ENCODE assay signal across 8 cellular contexts in the genomic region with DNA sequence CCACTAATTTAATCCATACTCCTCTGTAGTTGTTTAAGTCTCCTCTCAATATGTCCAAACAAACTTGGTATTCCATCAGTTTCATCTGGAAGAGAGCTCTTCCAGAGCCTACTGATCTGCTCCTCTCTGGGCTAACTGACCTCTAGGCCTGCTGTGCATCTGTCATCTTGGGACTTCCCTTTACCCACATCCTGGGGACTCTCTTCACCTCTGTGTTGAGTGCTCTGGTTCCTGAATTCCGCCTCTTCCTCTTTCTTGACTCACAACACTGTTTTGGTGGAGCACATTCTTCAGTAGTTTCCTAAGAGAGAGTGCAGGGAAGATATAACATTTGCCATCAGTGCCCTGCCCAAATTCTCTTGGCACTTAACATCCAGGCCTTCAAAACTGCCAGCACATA. TPM values are rescaled to one million over a fixed set of nuclear protein-coding genes. Genes with fewer than 3 reads are reported as not detected.
A peak's percentile ranks its signal among the peaks of the same experiment; 100 is the strongest.
DNase-seq lines count a peak whose midpoint lies in the region; ATAC-seq and TF ChIP-seq lines count a peak whose summit lies in the region.
"Not testable (repeated sequence)": the region's sequence is repeated elsewhere in the genome, so short reads cannot be mapped to it uniquely, and the experiment has no call there.

No MANE protein-coding gene starts in this region.

- H3K27me3 Mint-ChIP-seq in activated T-cell treated with anti-CD3 and anti-CD28 coated beads, Interleukin-2, amount 50 U/mL, for 72 hours (ENCODE audit: low read depth); naive B cell: not testable (repeated sequence)

- H3K27ac ChIP-seq in heart left ventricle, upper lobe of left lung: not testable (repeated sequence)

- not testable (repeated sequence) for H3K36me3 Mint-ChIP-seq in activated T-cell treated with anti-CD3 and anti-CD28 coated beads, Interleukin-2, amount 50 U/mL, for 72 hours (ENCODE audit: insufficient read depth in 2 of 2); naive B cell

- H3K4me1 Mint-ChIP-seq in activated T-cell treated with anti-CD3 and anti-CD28 coated beads, Interleukin-2, amount 50 U/mL, for 72 hours (ENCODE audit: low read depth); naive B cell: not testable (repeated sequence)

- H3K4me3 ChIP-seq in heart left ventricle, upper lobe of left lung: not testable (repeated sequence)

- TF ChIP-seq POLR2A in heart left ventricle (IDR thresholded peaks at IDR 0.05); upper lobe of left lung (IDR thresholded peaks at IDR 0.05): not testable (repeated sequence)

- not testable (repeated sequence) for TF ChIP-seq EP300 in upper lobe of left lung (IDR thresholded peaks at IDR 0.05)

- not testable (repeated sequence) for H3K9me3 Mint-ChIP-seq in activated T-cell treated with anti-CD3 and anti-CD28 coated beads, Interleukin-2, amount 50 U/mL, for 72 hours; naive B cell

- intact Hi-C loops in heart left ventricle (cut with DNase I), result not testable (repeated sequence)

- ATAC-seq in GM18870 (IDR thresholded peaks at IDR 0.05; ENCODE audit: unreplicated experiment) (peak; percentile 48), GM21423 (IDR thresholded peaks at IDR 0.05; ENCODE audit: unreplicated experiment) (peak; percentile 46), HG02763 (IDR thresholded peaks at IDR 0.05; ENCODE audit: unreplicated experiment) (peak; percentile 42), HG03571 (IDR thresholded peaks at IDR 0.05; ENCODE audit: unreplicated experiment) (peak; percentile 43), heart left ventricle (peak; percentile 47 to 86 (median 76)), naive B cell (ENCODE audit: low read depth in 2 of 2) (peak; percentile 81 to 87), upper lobe of left lung (ENCODE audit: low FRiP score in 2 of 2) (peak; percentile 78 to 89)
- ATAC-seq in activated T-cell treated with anti-CD3 and anti-CD28 coated beads, Interleukin-2, amount 50 U/mL, for 72 hours (replicated peaks in 1 of 2), result peak; percentile 57 to 67

- no CpG with 5 or more reads among the region's 1 CpG for WGBS in heart left ventricle, 4 donors
- WGBS in upper lobe of left lung, 2 donors, result no CpG with 5 or more reads among the region's 1 CpG

- H3K4me3 Mint-ChIP-seq in activated T-cell treated with anti-CD3 and anti-CD28 coated beads, Interleukin-2, amount 50 U/mL, for 72 hours; naive B cell: not testable (repeated sequence)

- H3K27me3 ChIP-seq in heart left ventricle, upper lobe of left lung: not testable (repeated sequence)

- not testable (repeated sequence) for H3K27ac Mint-ChIP-seq in activated T-cell treated with anti-CD3 and anti-CD28 coated beads, Interleukin-2, amount 50 U/mL, for 72 hours; naive B cell

- H3K36me3 ChIP-seq in heart left ventricle, upper lobe of left lung: not testable (repeated sequence)

- not testable (repeated sequence) for DNase-seq in activated T-cell treated with anti-CD3 and anti-CD28 coated beads, Interleukin-2, amount 50 U/mL, for 72 hours; heart left ventricle; naive B cell; upper lobe of left lung

- H3K9me3 ChIP-seq in heart left ventricle, upper lobe of left lung: not testable (repeated sequence)

- H3K4me1 ChIP-seq in heart left ventricle, upper lobe of left lung: not testable (repeated sequence)

- not testable (repeated sequence) for TF ChIP-seq CTCF in heart left ventricle (IDR thresholded peaks at IDR 0.05); upper lobe of left lung (IDR thresholded peaks at IDR 0.05)

RNA-seq across cellular contexts. Expression of gene NOTCH2NLA, which starts 55.9 kb away (rescaled TPM):
- total RNA-seq in activated T-cell treated with anti-CD3 and anti-CD28 coated beads, Interleukin-2, amount 50 U/mL, for 72 hours, result 10 to 100 TPM; 36.6 to 39.3 TPM
- total RNA-seq in heart left ventricle, result 10 to 100 TPM in 3 of 9 donors, 1 to 10 TPM in 6; 6.1 to 32.2 (median 9.2) TPM
- polyA plus RNA-seq in heart left ventricle, result 10 to 100 TPM in 1 of 2 donors, 1 to 10 TPM in 1; 7.8 to 14.6 TPM
- polyA plus RNA-seq in naive B cell (ENCODE audit: low read depth in 6 of 6), result 10 to 100 TPM; 54.2 to 82.4 (median 63.3) TPM
- 10 to 100 TPM; 35.2 to 83.6 (median 70.6) TPM for total RNA-seq in upper lobe of left lung
